ENCODE assay signal across 26 cellular contexts in genomic region chr2:242052421-242052820, GRCh38.
"Had no signal": no experiment of that assay in that cellular context is flagged by ENCODE, and none has a peak within 500 bp of the region (broad histone marks: within the 10 kb centered on the region; RNA-seq: fewer than 3 reads in every experiment).

No MANE protein-coding gene starts in this region.

- H3K27ac ChIP-seq: breast epithelium, SJCRH30 had no signal

- H3K4me1 Mint-ChIP-seq: activated naive CD4-positive, alpha-beta T cell treated with anti-CD3 and anti-CD28 coated beads, Interleukin-2, amount 50 U/mL, for 24 hours; IgD-negative memory B cell; WTC11 had no signal

- H3K4me3 ChIP-seq: breast epithelium, SJCRH30 had no signal

- H3K27ac Mint-ChIP-seq: activated CD8-positive, alpha-beta T cell treated with anti-CD3 and anti-CD28 coated beads, Interleukin-2, amount 10 ng/mL, durations not matched to agents 7 days and 5 days; activated naive CD4-positive, alpha-beta T cell treated with anti-CD3 and anti-CD28 coated beads, Interleukin-2, amount 50 U/mL, for 24 hours; activated T-cell treated with anti-CD3 and anti-CD28 coated beads, Interleukin-2, amount 50 U/mL, for 72 hours; IgD-negative memory B cell; T-helper 1 cell treated with Interleukin-12 subunit alpha and Interleukin-12 subunit beta and Interleukin-4 antibody, amounts not matched to agents 30 μg/mL and 1 μg/mL, for 36 hours; WTC11 had no signal

- H3K4me1 ChIP-seq: breast epithelium, SJCRH30 had no signal

- H3K9me3 ChIP-seq: breast epithelium, SJCRH30, SK-N-SH had no signal

- H3K36me3 Mint-ChIP-seq: activated naive CD4-positive, alpha-beta T cell treated with anti-CD3 and anti-CD28 coated beads, Interleukin-2, amount 50 U/mL, for 24 hours; WTC11 had no signal

- DNase-seq: activated CD4-positive, alpha-beta T cell treated with anti-CD3 and anti-CD28 coated beads for 48 hours; activated CD4-positive, alpha-beta T cell treated with anti-CD3 and anti-CD28 coated beads, Interleukin-2, amount 50 U/mL, for 4 hours; activated CD4-positive, CD25-positive, alpha-beta regulatory T cell treated with anti-CD3 and anti-CD28 coated beads, Interleukin-2, amount 50 U/mL, for 72 hours; activated CD8-positive, alpha-beta T cell treated with anti-CD3 and anti-CD28 coated beads, Interleukin-2, amount 10 ng/mL, durations not matched to agents 7 days and 5 days; activated naive CD4-positive, alpha-beta T cell; activated T-cell treated with anti-CD3 and anti-CD28 coated beads, Interleukin-2, amount 50 U/mL, for 72 hours; caudate nucleus; KG1; NCI-H1048; NCI-H1930; NCI-H2171; NCI-H446 treated with DMSO at 0.1 percent for 48 hours; NCI-H526; NCI-H774; Right ventricle myocardium superior; RPMI8226; SJCRH30; SK-N-SH; SW 1271; T-helper 9 cell had no signal

- H3K4me3 Mint-ChIP-seq: activated CD8-positive, alpha-beta T cell treated with anti-CD3 and anti-CD28 coated beads, Interleukin-2, amount 10 ng/mL, durations not matched to agents 7 days and 5 days; activated naive CD4-positive, alpha-beta T cell treated with anti-CD3 and anti-CD28 coated beads, Interleukin-2, amount 50 U/mL, for 24 hours; activated T-cell treated with anti-CD3 and anti-CD28 coated beads, Interleukin-2, amount 50 U/mL, for 72 hours; IgD-negative memory B cell; T-helper 1 cell treated with Interleukin-12 subunit alpha and Interleukin-12 subunit beta and Interleukin-4 antibody, amounts not matched to agents 30 μg/mL and 1 μg/mL, for 36 hours; WTC11 had no signal

- ATAC-seq: activated CD8-positive, alpha-beta T cell treated with anti-CD3 and anti-CD28 coated beads, Interleukin-2, amount 10 ng/mL, durations not matched to agents 7 days and 5 days; activated T-cell treated with anti-CD3 and anti-CD28 coated beads, Interleukin-2, amount 50 U/mL, for 72 hours; Panc1; WTC11 had no signal

- H3K36me3 ChIP-seq: breast epithelium, SJCRH30 had no signal
